ENCODE assay signal across 3 cellular contexts in genomic region chr1:16920951-16921350, GRCh38.
TF ChIP-seq lines count a peak whose summit lies in the region.

No MANE protein-coding gene starts in this region.

TF ChIP-seq in SK-N-SH, 30 proteins besides CTCF, POLR2A, EP300 and RAD21:
- TF ChIP-seq GATA2 (CRISPR knock-in tag; IDR thresholded peaks at IDR 0.05): 0 out of 2 replicates have a peak, but pooled peaks have one; percentile 8
- no peak for TF ChIP-seq EZH2phosphoT487 (IDR thresholded peaks at IDR 0.05; ENCODE audit: borderline replicate concordance, low read depth)

TF ChIP-seq in SK-N-SH treated with all-trans-retinoic acid at 6 μM for 48 hours, 23 proteins besides CTCF, POLR2A, EP300 and RAD21:
- TF ChIP-seq TSHZ2 (CRISPR knock-in tag; IDR thresholded peaks at IDR 0.05) (no peak), ISL1 (CRISPR knock-in tag; IDR thresholded peaks at IDR 0.05) (no peak), ZNF565 (CRISPR knock-in tag; conservative IDR thresholded peaks at IDR 0.05; ENCODE audit: low read depth) (no peak), CSRNP3 (CRISPR knock-in tag; IDR thresholded peaks at IDR 0.05) (no peak), OSR1 (CRISPR knock-in tag; IDR thresholded peaks at IDR 0.05) (no peak), ARNTL (CRISPR knock-in tag; IDR thresholded peaks at IDR 0.05; ENCODE audit: borderline replicate concordance, low read depth) (no peak), ZNF8 (CRISPR knock-in tag; IDR thresholded peaks at IDR 0.05) (no peak), ZNF70 (CRISPR knock-in tag; IDR thresholded peaks at IDR 0.05) (no peak), GLIS3 (CRISPR knock-in tag; IDR thresholded peaks at IDR 0.05) (no peak), CREB5 (CRISPR knock-in tag; IDR thresholded peaks at IDR 0.05; ENCODE audit: low read depth) (no peak), SNAI2 (CRISPR knock-in tag; IDR thresholded peaks at IDR 0.05) (no peak)

TF ChIP-seq in H1, 55 proteins besides CTCF, POLR2A, EP300 and RAD21:
- TF ChIP-seq EZH2 (IDR thresholded peaks at IDR 0.05; ENCODE audit: low read depth, low read length, severe bottlenecking): no peak
- TF ChIP-seq BCL11A (IDR thresholded peaks at IDR 0.05; ENCODE audit: low read depth in 2 of 2, low read length in 2 of 2): no peak
- no peak for TF ChIP-seq CEBPB (IDR thresholded peaks at IDR 0.05; ENCODE audit: low read depth, low read length)
- TF ChIP-seq BRCA1 (IDR thresholded peaks at IDR 0.05; ENCODE audit: low read depth, low read length): no peak
- no peak for TF ChIP-seq ASH2L (IDR thresholded peaks at IDR 0.05; ENCODE audit: low read length)
- TF ChIP-seq SUZ12 (IDR thresholded peaks at IDR 0.05; ENCODE audit: low read length): no peak
- TF ChIP-seq FOSL1 (IDR thresholded peaks at IDR 0.05; ENCODE audit: insufficient read depth, low read depth, low read length): no peak
- TF ChIP-seq CHD1 (IDR thresholded peaks at IDR 0.05; ENCODE audit: low read depth, low read length): no peak
- no peak for TF ChIP-seq MAFK (IDR thresholded peaks at IDR 0.05; ENCODE audit: low read depth, low read length)
- TF ChIP-seq USF2 (IDR thresholded peaks at IDR 0.05; ENCODE audit: low read length): no peak
- no peak for TF ChIP-seq ZNF274 (IDR thresholded peaks at IDR 0.05; ENCODE audit: borderline replicate concordance, extremely low read depth, low read length)
- TF ChIP-seq BACH1 (IDR thresholded peaks at IDR 0.05; ENCODE audit: low read length): no peak
- TF ChIP-seq RXRA (IDR thresholded peaks at IDR 0.05; ENCODE audit: insufficient read depth, low read depth, low read length): no peak
- TF ChIP-seq EGR1 (IDR thresholded peaks at IDR 0.05; ENCODE audit: borderline replicate concordance, low read depth, low read length): no peak
